Comparison of ENCODE assay signal across 1 cellular context in the genomic region with DNA sequence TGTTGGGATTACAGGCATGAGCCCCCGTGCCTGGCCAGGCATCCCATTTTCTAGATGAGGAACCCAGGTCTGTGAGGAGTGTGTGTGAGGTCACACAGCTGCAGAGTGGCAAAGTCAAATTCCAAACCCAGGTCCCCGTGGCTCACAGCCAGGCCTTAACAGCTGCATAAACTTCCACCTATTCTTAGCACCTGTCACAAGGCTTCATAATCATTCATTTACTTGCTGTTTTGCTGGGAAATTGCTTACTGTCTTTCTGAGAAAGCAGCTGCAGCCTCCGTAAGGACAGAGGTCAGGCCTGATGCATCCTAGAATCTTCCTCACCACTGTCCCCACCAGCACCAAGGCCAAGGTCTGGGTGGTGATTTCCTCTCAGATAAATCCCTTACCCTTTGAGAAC.
TF ChIP-seq lines count a peak whose summit lies in the region.

No MANE protein-coding gene starts in this region.

TF ChIP-seq in HepG2, 621 proteins besides CTCF, POLR2A, EP300 and RAD21 (continued from another document):
- TF ChIP-seq, protein P1, sequence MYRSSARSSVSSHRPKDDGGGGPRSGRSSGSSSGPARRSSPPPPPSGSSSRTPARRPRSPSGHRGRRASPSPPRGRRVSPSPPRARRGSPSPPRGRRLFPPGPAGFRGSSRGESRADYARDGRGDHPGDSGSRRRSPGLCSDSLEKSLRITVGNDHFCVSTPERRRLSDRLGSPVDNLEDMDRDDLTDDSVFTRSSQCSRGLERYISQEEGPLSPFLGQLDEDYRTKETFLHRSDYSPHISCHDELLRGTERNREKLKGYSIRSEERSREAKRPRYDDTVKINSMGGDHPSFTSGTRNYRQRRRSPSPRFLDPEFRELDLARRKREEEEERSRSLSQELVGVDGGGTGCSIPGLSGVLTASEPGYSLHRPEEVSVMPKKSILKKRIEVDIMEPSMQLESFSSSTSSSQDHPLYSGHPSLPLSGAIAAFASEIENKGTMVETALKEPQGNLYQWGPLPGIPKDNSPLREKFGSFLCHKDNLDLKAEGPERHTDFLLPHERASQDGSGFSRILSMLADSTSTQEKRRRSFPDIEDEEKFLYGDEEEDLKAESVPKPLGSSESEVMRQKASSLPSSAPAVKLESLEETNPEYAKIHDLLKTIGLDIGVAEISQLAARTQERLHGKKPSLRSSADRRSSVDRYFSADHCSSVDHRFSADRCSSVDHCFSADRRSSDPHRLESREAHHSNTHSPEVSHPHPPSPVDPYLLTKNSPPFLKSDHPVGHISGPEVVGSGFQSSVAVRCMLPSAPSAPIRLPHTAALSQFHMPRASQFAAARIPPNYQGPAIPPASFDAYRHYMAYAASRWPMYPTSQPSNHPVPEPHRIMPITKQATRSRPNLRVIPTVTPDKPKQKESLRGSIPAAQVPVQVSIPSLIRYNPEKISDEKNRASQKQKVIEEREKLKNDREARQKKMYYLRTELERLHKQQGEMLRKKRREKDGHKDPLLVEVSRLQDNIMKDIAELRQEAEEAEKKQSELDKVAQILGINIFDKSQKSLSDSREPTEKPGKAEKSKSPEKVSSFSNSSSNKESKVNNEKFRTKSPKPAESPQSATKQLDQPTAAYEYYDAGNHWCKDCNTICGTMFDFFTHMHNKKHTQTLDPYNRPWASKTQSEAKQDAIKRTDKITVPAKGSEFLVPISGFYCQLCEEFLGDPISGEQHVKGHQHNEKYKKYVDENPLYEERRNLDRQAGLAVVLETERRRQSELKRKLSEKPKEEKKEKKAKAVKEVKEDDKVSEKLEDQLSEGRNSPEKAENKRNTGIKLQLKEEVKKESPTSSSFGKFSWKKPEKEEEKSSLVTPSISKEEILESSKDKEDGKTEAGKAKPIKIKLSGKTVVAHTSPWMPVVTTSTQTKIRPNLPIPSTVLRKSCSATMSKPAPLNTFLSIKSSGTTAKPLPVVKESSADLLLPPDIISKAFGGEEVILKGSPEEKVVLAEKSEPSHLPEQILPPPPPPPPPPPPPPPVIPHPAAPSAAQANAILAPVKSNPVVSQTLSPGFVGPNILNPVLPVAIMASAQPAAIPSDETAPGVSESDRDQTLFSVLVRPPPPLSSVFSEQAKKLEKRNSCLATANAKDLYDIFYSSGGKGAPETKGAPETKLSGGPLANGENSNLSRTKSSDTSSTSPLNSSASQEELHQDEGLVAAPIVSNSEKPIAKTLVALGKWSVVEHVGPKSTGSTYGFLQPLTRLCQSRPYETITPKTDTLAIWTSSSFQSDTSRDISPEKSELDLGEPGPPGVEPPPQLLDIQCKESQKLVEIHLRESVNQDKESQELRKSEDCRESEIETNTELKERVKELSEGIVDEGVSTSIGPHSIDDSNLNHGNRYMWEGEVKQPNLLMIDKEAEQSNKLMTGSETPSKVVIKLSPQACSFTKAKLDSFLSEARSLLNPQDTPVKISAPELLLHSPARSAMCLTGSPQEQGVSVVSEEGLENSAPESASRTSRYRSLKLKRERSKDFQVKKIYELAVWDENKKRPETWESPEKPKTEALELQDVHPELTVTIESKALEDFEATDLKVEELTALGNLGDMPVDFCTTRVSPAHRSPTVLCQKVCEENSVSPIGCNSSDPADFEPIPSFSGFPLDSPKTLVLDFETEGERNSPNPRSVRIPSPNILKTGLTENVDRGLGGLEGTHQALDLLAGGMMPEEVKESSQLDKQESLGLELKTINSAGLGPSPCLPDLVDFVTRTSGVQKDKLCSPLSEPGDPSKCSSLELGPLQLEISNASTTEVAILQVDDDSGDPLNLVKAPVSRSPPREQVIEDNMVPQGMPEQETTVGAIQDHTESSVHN (CRISPR knock-in tag; IDR thresholded peaks at IDR 0.05) = no peak
